1 cellular context compared by ENCODE assay signal in the genomic region with DNA sequence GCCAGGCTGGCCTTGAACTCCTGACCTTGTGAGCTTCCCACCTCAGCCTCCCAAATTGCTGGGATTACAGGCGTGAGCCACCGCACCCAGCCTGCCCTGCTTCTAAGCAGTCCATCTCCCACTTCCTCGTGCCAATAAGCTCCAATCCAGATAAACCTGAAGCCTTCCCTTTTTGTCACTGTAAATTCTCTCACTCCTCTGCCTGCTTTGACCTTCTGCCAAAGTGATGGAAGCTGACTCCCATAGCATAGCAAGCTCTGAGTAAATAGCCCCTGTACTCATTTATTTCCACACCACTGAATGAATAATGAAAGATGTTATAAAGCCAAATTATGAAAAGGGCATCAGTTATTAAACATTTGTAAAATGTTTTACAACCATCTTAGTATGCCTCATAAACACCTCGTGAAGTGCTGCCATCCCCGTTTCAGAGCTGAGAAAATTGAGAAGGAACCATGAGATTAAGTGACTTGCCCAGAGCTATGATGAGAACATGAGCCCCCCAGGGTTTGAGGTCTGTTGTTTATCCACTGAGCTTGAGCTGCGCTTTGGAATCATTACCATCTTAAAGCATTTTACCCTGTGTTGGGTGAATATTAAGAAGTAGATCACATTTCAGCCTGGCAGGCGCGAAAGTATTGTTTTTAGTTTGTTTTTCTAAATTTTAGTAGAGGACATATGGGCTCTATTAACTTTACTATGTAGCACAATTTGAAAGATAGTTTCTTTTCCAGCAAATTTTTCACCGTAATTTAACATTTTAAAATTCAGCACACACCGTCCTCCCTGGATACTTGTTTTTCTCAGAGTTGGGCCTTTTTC.
A peak's percentile ranks its signal among the peaks of the same experiment; 100 is the strongest.
TF ChIP-seq lines count a peak whose summit lies in the region.

No MANE protein-coding gene starts in this region.

TF ChIP-seq in HEK293, 187 proteins besides CTCF, POLR2A, EP300 and RAD21 (continued from another document):
- TF ChIP-seq, protein P1, sequence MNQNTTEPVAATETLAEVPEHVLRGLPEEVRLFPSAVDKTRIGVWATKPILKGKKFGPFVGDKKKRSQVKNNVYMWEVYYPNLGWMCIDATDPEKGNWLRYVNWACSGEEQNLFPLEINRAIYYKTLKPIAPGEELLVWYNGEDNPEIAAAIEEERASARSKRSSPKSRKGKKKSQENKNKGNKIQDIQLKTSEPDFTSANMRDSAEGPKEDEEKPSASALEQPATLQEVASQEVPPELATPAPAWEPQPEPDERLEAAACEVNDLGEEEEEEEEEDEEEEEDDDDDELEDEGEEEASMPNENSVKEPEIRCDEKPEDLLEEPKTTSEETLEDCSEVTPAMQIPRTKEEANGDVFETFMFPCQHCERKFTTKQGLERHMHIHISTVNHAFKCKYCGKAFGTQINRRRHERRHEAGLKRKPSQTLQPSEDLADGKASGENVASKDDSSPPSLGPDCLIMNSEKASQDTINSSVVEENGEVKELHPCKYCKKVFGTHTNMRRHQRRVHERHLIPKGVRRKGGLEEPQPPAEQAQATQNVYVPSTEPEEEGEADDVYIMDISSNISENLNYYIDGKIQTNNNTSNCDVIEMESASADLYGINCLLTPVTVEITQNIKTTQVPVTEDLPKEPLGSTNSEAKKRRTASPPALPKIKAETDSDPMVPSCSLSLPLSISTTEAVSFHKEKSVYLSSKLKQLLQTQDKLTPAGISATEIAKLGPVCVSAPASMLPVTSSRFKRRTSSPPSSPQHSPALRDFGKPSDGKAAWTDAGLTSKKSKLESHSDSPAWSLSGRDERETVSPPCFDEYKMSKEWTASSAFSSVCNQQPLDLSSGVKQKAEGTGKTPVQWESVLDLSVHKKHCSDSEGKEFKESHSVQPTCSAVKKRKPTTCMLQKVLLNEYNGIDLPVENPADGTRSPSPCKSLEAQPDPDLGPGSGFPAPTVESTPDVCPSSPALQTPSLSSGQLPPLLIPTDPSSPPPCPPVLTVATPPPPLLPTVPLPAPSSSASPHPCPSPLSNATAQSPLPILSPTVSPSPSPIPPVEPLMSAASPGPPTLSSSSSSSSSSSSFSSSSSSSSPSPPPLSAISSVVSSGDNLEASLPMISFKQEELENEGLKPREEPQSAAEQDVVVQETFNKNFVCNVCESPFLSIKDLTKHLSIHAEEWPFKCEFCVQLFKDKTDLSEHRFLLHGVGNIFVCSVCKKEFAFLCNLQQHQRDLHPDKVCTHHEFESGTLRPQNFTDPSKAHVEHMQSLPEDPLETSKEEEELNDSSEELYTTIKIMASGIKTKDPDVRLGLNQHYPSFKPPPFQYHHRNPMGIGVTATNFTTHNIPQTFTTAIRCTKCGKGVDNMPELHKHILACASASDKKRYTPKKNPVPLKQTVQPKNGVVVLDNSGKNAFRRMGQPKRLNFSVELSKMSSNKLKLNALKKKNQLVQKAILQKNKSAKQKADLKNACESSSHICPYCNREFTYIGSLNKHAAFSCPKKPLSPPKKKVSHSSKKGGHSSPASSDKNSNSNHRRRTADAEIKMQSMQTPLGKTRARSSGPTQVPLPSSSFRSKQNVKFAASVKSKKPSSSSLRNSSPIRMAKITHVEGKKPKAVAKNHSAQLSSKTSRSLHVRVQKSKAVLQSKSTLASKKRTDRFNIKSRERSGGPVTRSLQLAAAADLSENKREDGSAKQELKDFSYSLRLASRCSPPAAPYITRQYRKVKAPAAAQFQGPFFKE (tag by site-specific recombination; IDR thresholded peaks at IDR 0.05; ENCODE audit: borderline replicate concordance), result no peak
- TF ChIP-seq ZNF311 (tag by site-specific recombination; IDR thresholded peaks at IDR 0.05; ENCODE audit: borderline replicate concordance), result no peak
- TF ChIP-seq, protein P2, sequence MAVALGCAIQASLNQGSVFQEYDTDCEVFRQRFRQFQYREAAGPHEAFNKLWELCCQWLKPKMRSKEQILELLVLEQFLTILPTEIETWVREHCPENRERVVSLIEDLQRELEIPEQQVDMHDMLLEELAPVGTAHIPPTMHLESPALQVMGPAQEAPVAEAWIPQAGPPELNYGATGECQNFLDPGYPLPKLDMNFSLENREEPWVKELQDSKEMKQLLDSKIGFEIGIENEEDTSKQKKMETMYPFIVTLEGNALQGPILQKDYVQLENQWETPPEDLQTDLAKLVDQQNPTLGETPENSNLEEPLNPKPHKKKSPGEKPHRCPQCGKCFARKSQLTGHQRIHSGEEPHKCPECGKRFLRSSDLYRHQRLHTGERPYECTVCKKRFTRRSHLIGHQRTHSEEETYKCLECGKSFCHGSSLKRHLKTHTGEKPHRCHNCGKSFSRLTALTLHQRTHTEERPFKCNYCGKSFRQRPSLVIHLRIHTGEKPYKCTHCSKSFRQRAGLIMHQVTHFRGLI (tag by site-specific recombination; IDR thresholded peaks at IDR 0.05), result no peak
- 0 out of 2 replicates have a peak, but pooled peaks have one; percentile 20 for TF ChIP-seq GLI2 (tag by site-specific recombination; IDR thresholded peaks at IDR 0.05; ENCODE audit: borderline replicate concordance, low read depth)
- peak; percentile 19; the same call in 1 of the 2 replicates for TF ChIP-seq ZNF629 (tag by site-specific recombination; IDR thresholded peaks at IDR 0.05)
- peak; percentile 10; the same call in 1 of the 2 replicates for TF ChIP-seq ZNF660 (tag by site-specific recombination; IDR thresholded peaks at IDR 0.05)
- TF ChIP-seq, protein P3, sequence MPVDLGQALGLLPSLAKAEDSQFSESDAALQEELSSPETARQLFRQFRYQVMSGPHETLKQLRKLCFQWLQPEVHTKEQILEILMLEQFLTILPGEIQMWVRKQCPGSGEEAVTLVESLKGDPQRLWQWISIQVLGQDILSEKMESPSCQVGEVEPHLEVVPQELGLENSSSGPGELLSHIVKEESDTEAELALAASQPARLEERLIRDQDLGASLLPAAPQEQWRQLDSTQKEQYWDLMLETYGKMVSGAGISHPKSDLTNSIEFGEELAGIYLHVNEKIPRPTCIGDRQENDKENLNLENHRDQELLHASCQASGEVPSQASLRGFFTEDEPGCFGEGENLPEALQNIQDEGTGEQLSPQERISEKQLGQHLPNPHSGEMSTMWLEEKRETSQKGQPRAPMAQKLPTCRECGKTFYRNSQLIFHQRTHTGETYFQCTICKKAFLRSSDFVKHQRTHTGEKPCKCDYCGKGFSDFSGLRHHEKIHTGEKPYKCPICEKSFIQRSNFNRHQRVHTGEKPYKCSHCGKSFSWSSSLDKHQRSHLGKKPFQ (tag by site-specific recombination; IDR thresholded peaks at IDR 0.05), result peak; percentile 11
- TF ChIP-seq ZFP3 (tag by site-specific recombination; IDR thresholded peaks at IDR 0.05; ENCODE audit: low read depth), result no peak
- peak; percentile 44; the same call in 1 of the 2 replicates for TF ChIP-seq ZNF10 (tag by site-specific recombination; IDR thresholded peaks at IDR 0.05)
- TF ChIP-seq ZIC2 (tag by site-specific recombination; IDR thresholded peaks at IDR 0.05), result no peak
- no peak for TF ChIP-seq TCF7L2 (IDR thresholded peaks at IDR 0.05; ENCODE audit: borderline replicate concordance, low read depth, low read length)
- peak; percentile 24; the same call in 1 of the 2 replicates for TF ChIP-seq ZNF24 (tag by site-specific recombination; IDR thresholded peaks at IDR 0.05)
- TF ChIP-seq ZNF274 (IDR thresholded peaks at IDR 0.05; ENCODE audit: low read length), result no peak
- no peak for TF ChIP-seq ZNF274 (tag by site-specific recombination; IDR thresholded peaks at IDR 0.05; ENCODE audit: borderline replicate concordance)
- TF ChIP-seq ZBTB20 (tag by site-specific recombination; IDR thresholded peaks at IDR 0.05), result peak; percentile 43; the same call in 1 of the 2 replicates
- no peak for TF ChIP-seq ZNF416 (tag by site-specific recombination; IDR thresholded peaks at IDR 0.05)
- peak; percentile 94 for TF ChIP-seq OSR2 (tag by site-specific recombination; IDR thresholded peaks at IDR 0.05)
- TF ChIP-seq ZNF514 (tag by site-specific recombination; IDR thresholded peaks at IDR 0.05), result no peak
- TF ChIP-seq, protein P4, sequence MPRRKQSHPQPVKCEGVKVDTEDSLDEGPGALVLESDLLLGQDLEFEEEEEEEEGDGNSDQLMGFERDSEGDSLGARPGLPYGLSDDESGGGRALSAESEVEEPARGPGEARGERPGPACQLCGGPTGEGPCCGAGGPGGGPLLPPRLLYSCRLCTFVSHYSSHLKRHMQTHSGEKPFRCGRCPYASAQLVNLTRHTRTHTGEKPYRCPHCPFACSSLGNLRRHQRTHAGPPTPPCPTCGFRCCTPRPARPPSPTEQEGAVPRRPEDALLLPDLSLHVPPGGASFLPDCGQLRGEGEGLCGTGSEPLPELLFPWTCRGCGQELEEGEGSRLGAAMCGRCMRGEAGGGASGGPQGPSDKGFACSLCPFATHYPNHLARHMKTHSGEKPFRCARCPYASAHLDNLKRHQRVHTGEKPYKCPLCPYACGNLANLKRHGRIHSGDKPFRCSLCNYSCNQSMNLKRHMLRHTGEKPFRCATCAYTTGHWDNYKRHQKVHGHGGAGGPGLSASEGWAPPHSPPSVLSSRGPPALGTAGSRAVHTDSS (tag by site-specific recombination; IDR thresholded peaks at IDR 0.05), result no peak
- TF ChIP-seq GLIS1 (tag by site-specific recombination; IDR thresholded peaks at IDR 0.05), result peak; percentile 97
- no peak for TF ChIP-seq ZNF112 (tag by site-specific recombination; IDR thresholded peaks at IDR 0.05)
- TF ChIP-seq, protein P5, sequence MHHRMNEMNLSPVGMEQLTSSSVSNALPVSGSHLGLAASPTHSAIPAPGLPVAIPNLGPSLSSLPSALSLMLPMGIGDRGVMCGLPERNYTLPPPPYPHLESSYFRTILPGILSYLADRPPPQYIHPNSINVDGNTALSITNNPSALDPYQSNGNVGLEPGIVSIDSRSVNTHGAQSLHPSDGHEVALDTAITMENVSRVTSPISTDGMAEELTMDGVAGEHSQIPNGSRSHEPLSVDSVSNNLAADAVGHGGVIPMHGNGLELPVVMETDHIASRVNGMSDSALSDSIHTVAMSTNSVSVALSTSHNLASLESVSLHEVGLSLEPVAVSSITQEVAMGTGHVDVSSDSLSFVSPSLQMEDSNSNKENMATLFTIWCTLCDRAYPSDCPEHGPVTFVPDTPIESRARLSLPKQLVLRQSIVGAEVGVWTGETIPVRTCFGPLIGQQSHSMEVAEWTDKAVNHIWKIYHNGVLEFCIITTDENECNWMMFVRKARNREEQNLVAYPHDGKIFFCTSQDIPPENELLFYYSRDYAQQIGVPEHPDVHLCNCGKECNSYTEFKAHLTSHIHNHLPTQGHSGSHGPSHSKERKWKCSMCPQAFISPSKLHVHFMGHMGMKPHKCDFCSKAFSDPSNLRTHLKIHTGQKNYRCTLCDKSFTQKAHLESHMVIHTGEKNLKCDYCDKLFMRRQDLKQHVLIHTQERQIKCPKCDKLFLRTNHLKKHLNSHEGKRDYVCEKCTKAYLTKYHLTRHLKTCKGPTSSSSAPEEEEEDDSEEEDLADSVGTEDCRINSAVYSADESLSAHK (tag by site-specific recombination; IDR thresholded peaks at IDR 0.05), result peak; percentile 53
- TF ChIP-seq, protein P6, sequence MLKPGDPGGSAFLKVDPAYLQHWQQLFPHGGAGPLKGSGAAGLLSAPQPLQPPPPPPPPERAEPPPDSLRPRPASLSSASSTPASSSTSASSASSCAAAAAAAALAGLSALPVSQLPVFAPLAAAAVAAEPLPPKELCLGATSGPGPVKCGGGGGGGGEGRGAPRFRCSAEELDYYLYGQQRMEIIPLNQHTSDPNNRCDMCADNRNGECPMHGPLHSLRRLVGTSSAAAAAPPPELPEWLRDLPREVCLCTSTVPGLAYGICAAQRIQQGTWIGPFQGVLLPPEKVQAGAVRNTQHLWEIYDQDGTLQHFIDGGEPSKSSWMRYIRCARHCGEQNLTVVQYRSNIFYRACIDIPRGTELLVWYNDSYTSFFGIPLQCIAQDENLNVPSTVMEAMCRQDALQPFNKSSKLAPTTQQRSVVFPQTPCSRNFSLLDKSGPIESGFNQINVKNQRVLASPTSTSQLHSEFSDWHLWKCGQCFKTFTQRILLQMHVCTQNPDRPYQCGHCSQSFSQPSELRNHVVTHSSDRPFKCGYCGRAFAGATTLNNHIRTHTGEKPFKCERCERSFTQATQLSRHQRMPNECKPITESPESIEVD (tag by site-specific recombination; IDR thresholded peaks at IDR 0.05), result peak; percentile 97
- TF ChIP-seq GLI4 (tag by site-specific recombination; IDR thresholded peaks at IDR 0.05), result no peak
- no peak for TF ChIP-seq GLIS2 (tag by site-specific recombination; IDR thresholded peaks at IDR 0.05)
- TF ChIP-seq ZNF521 (tag by site-specific recombination; IDR thresholded peaks at IDR 0.05), result no peak
- 0 out of 2 replicates have a peak, but pooled peaks have one; percentile 6 for TF ChIP-seq ZNF121 (tag by site-specific recombination; IDR thresholded peaks at IDR 0.05)
- TF ChIP-seq ZNF596 (tag by site-specific recombination; IDR thresholded peaks at IDR 0.05), result no peak
- peak; percentile 53 for TF ChIP-seq ZEB2 (tag by site-specific recombination; IDR thresholded peaks at IDR 0.05)
